8 cellular contexts compared by ENCODE assay signal in genomic region chr11:124875943-124876817, GRCh38. TPM values are rescaled to one million over a fixed set of nuclear protein-coding genes. Genes with fewer than 3 reads are reported as not detected.
DNase-seq lines count a peak whose midpoint lies in the region; ATAC-seq, FAIRE-seq and TF ChIP-seq lines count a peak whose summit lies in the region.

No MANE protein-coding gene starts in this region.

- peak; percentile 97 for FAIRE-seq in G401.6 (lab: Jason Lieb, UNC)

- peak overlapping the region; percentile 77 for H3K27ac Mint-ChIP-seq in activated naive CD8-positive, alpha-beta T cell treated with anti-CD3 and anti-CD28 coated beads, Interleukin-2, amount 50 U/mL, for 24 hours
- H3K27ac Mint-ChIP-seq in type B pancreatic cell: peak overlapping the region; percentile 81

- peak; percentile 86 for ATAC-seq in activated naive CD8-positive, alpha-beta T cell treated with anti-CD3 and anti-CD28 coated beads, Interleukin-2, amount 50 U/mL, for 24 hours
- ATAC-seq in heart right ventricle: peak; percentile 89 to 93 (median 90)

- DNase-seq in H7 (peak; percentile 97), LoVo (ENCODE audit: low spot score) (peak; percentile 86), SW 1271 (lab: John Stamatoyannopoulos, UW) (peak; percentile 87 to 88), heart right ventricle (peak; percentile 87 to 89), posterior cingulate gyrus (peak; percentile 71 to 97 (median 82)), type B pancreatic cell (ENCODE audit: extremely low spot score, unreplicated experiment) (peak; percentile 91)
- peak; percentile 81 for DNase-seq in activated naive CD8-positive, alpha-beta T cell treated with anti-CD3 and anti-CD28 coated beads, Interleukin-2, amount 50 U/mL, for 24 hours

- peaks cover 32% of the 10 kb centered on the region for H3K27me3 Mint-ChIP-seq in activated naive CD8-positive, alpha-beta T cell treated with anti-CD3 and anti-CD28 coated beads, Interleukin-2, amount 50 U/mL, for 24 hours
- H3K27me3 Mint-ChIP-seq in type B pancreatic cell: peaks cover 60% of the 10 kb centered on the region

- H3K4me1 Mint-ChIP-seq in activated naive CD8-positive, alpha-beta T cell treated with anti-CD3 and anti-CD28 coated beads, Interleukin-2, amount 50 U/mL, for 24 hours: peaks cover 14% of the 10 kb centered on the region
- H3K4me1 Mint-ChIP-seq in type B pancreatic cell (ENCODE audit: unreplicated experiment): peaks cover 5% of the 10 kb centered on the region

- no peaks in the 10 kb centered on the region for H3K9me3 ChIP-seq in heart right ventricle

- peak overlapping the region; percentile 81 for H3K4me3 Mint-ChIP-seq in activated naive CD8-positive, alpha-beta T cell treated with anti-CD3 and anti-CD28 coated beads, Interleukin-2, amount 50 U/mL, for 24 hours
- peak overlapping the region; percentile 90 for H3K4me3 Mint-ChIP-seq in type B pancreatic cell

- peak; percentile 53 to 94 (median 73) for TF ChIP-seq CTCF in heart right ventricle (IDR thresholded peaks at IDR 0.05)
- TF ChIP-seq CTCF in type B pancreatic cell (conservative IDR thresholded peaks at IDR 0.05): peak; percentile 79

- WGBS in heart right ventricle, 2 donors: 2% methylated on average over 64 to 69 of the region's 69 CpGs

- H3K27ac ChIP-seq in heart right ventricle: peak overlapping the region; percentile 10 to 96 (median 90)

- intact Hi-C loops in heart right ventricle (cut with DNase I): loop anchor here in 4 of 10 donors (2.0 to 10.0 kb wide), 5 partner anchors 23 to 76 kb away; partner anchors contain the start of genes CCDC15 (in 2 of the 4) and HEPN1 (in 1 of the 4)
- intact Hi-C loops in posterior cingulate gyrus (cut with DNase I): loop anchor here (5.0 kb wide), 2 partner anchors 56 to 76 kb away; partner anchors contain the start of gene CCDC15

- H3K4me1 ChIP-seq in heart right ventricle: peaks cover 3 to 44% (median 23%) of the 10 kb centered on the region in 9 donors

- H3K27me3 ChIP-seq in H7 (ENCODE audit: control insufficient read depth, insufficient read depth, low read length): peaks cover 54% of the 10 kb centered on the region
- H3K27me3 ChIP-seq in heart right ventricle: peaks cover 0 to 66% (median 40%) of the 10 kb centered on the region in 7 donors

- H3K4me3 ChIP-seq in H7 (ENCODE audit: insufficient read depth, low read depth, low read length) (peak overlapping the region; percentile 68), heart right ventricle (peak overlapping the region; percentile 36 to 72 (median 66))

- no peaks in the 10 kb centered on the region for H3K36me3 ChIP-seq in H7 (replicated peaks; ENCODE audit: control insufficient read depth, insufficient read depth, low read length)
- no peaks in the 10 kb centered on the region for H3K36me3 ChIP-seq in heart right ventricle

- H3K36me3 Mint-ChIP-seq in activated naive CD8-positive, alpha-beta T cell treated with anti-CD3 and anti-CD28 coated beads, Interleukin-2, amount 50 U/mL, for 24 hours (ENCODE audit: low read depth): no peaks in the 10 kb centered on the region
- H3K36me3 Mint-ChIP-seq in type B pancreatic cell: no peaks in the 10 kb centered on the region

- no peaks in the 10 kb centered on the region for H3K9me3 Mint-ChIP-seq in activated naive CD8-positive, alpha-beta T cell treated with anti-CD3 and anti-CD28 coated beads, Interleukin-2, amount 50 U/mL, for 24 hours
- no peaks in the 10 kb centered on the region for H3K9me3 Mint-ChIP-seq in type B pancreatic cell

RNA-seq across cellular contexts. Expression of gene ROBO3, which starts 10.9 kb away (rescaled TPM):
- 26.1 and 31.0 TPM in 2 replicates for total RNA-seq in H7 (2014; rRNA removed; shearing (Covaris generic))
- total RNA-seq in heart right ventricle (1 to 10 TPM; 1.5 to 7.8 (median 3.6) TPM), type B pancreatic cell (ENCODE audit: low replicate concordance) (5.5 and 27.4 TPM in 2 replicates)
- polyA plus RNA-seq in heart right ventricle: 10 to 100 TPM in 1 of 2 donors, 1 to 10 TPM in 1; 4.9 to 19.8 TPM

RNA-seq across cellular contexts. Expression of gene ROBO4, which starts 21.5 kb away (rescaled TPM):
- not detected in 2 replicates for total RNA-seq in H7 (2014; rRNA removed; shearing (Covaris generic))
- total RNA-seq in heart right ventricle (10 to 100 TPM; 14.2 to 42.6 (median 22.0) TPM), type B pancreatic cell (ENCODE audit: low replicate concordance) (not detected in 2 replicates)
- 10 to 100 TPM; 17.9 to 39.1 TPM for polyA plus RNA-seq in heart right ventricle

RNA-seq across cellular contexts. Expression of gene HEPN1, which starts 42.9 kb away (rescaled TPM):
- total RNA-seq in H7 (2014; rRNA removed; shearing (Covaris generic)): not detected in 2 replicates
- total RNA-seq in heart right ventricle (not detected), type B pancreatic cell (ENCODE audit: low replicate concordance) (not detected in 2 replicates)
- polyA plus RNA-seq in heart right ventricle: under 1 TPM in 1 of 2 donors, not detected in 1; 0.03 TPM

RNA-seq across cellular contexts. Expression of gene HEPACAM, which starts 59.7 kb away (rescaled TPM):
- not detected in 2 replicates for total RNA-seq in H7 (2014; rRNA removed; shearing (Covaris generic))
- total RNA-seq in heart right ventricle: 1 to 10 TPM in 1 of 10 donors, under 1 TPM in 7, not detected in 2; 0.12 to 1.3 (median 0.35) TPM
- under 1 TPM; 0.22 to 0.52 TPM for polyA plus RNA-seq in heart right ventricle
- total RNA-seq in type B pancreatic cell (ENCODE audit: low replicate concordance): 0.43 TPM in 1 of 2 replicates, not detected in the other

Comparison
In these comparisons a context has a peak if more than half of its experiments do, and no peak if none do; other contexts are left out.
1. Peak in every context shown above with its lines: DNase-seq, ATAC-seq, H3K4me3 ChIP-seq and H3K27ac ChIP-seq.
2. RNA of gene ROBO4, which starts 21.5 kb away (total RNA-seq): 14.2 to 42.6 TPM in heart right ventricle; not detected in H7 and not detected in type B pancreatic cell; every median in the first group is over 10 times any median in the second.